9 cellular contexts compared by ENCODE assay signal in genomic region chr5:132385321-132386105, GRCh38.
DNase-seq lines count a peak whose midpoint lies in the region; ATAC-seq and TF ChIP-seq lines count a peak whose summit lies in the region.
"Had no signal": no experiment of that assay in that cellular context is flagged by ENCODE, and none has a peak within 500 bp of the region (broad histone marks: within the 10 kb centered on the region; RNA-seq: fewer than 3 reads in every experiment).

No MANE protein-coding gene starts in this region.

- no peaks in the 10 kb centered on the region for H3K9me3 ChIP-seq in KOPT-K1 (ENCODE audit: insufficient read depth, low read length, poor library complexity, severe bottlenecking)
- H3K9me3 ChIP-seq: BLaER1 had no signal

- no peak for ATAC-seq in GM21526 (IDR thresholded peaks at IDR 0.05; ENCODE audit: low FRiP score, unreplicated experiment)

- peak overlapping the region; percentile 48 for H3K27ac ChIP-seq in KOPT-K1 (ENCODE audit: low read depth, low read length, poor library complexity, severe bottlenecking)
- H3K27ac ChIP-seq: BLaER1 had no signal

- peak; percentile 30 for DNase-seq in NCI-H1436 (lab: John Stamatoyannopoulos, UW)
- DNase-seq in NCI-H1436 treated with DMSO at 0.1 percent for 48 hours (lab: John Stamatoyannopoulos, UW), result no peak
- peak; percentile 41 for DNase-seq in T-helper 22 cell (ENCODE audit: low read depth)
- DNase-seq in astrocyte of the spinal cord (ENCODE audit: low read depth, low spot score), result peak; percentile 59
- peak; percentile 82 for DNase-seq in iPS-NIHi11 (ENCODE audit: low spot score)
- peak; percentile 36 for DNase-seq in stimulated activated CD4-positive, alpha-beta T cell treated with anti-CD3 and anti-CD28 coated beads, Interleukin-12 subunit alpha, Interleukin-12 subunit beta, amount 100 ng/mL, for 4 hours

- H3K4me3 ChIP-seq in astrocyte of the spinal cord (ENCODE audit: low read depth, low read length), result no peak overlapping the region
- H3K4me3 ChIP-seq: BLaER1 had no signal

- peak; percentile 76 for TF ChIP-seq CTCF in astrocyte of the spinal cord (IDR thresholded peaks at IDR 0.05; ENCODE audit: low read depth, low read length)

- in situ Hi-C loops in astrocyte of the spinal cord (cut with HindIII; ENCODE audit: low sequenced_read_pairs), result no loop called here

- H3K36me3 ChIP-seq in KOPT-K1 (ENCODE audit: insufficient read depth, low read length), result no peaks in the 10 kb centered on the region
